ENCODE assay signal across 8 cellular contexts in genomic region chr1:205325334-205325884, GRCh38. TPM values are rescaled to one million over a fixed set of nuclear protein-coding genes. Genes with fewer than 3 reads are reported as not detected.
A peak's percentile ranks its signal among the peaks of the same experiment; 100 is the strongest.
DNase-seq lines count a peak whose midpoint lies in the region; ATAC-seq and TF ChIP-seq lines count a peak whose summit lies in the region.

No MANE protein-coding gene starts in this region.

- peaks cover 24% of the 10 kb centered on the region for H3K4me1 ChIP-seq in lower lobe of right lung

- H3K27ac ChIP-seq in lower lobe of right lung (no peak overlapping the region), substantia nigra (ENCODE audit: low read depth, low read length, poor library complexity, severe bottlenecking) (peak overlapping the region; percentile 39)

- DNase-seq in C1 segment of cervical spinal cord (lab: John Stamatoyannopoulos, UW) = peak in 12 of 14 donors; percentile 11 to 72 (median 44)
- peak; percentile 12 for DNase-seq in GOT3 (lab: John Stamatoyannopoulos, UW)
- peak; percentile 66 for DNase-seq in NCI-H345 (lab: John Stamatoyannopoulos, UW)
- peak; percentile 47 for DNase-seq in activated CD4-positive, CD25-positive, alpha-beta regulatory T cell treated with anti-CD3 and anti-CD28 coated beads, Interleukin-2, amount 50 U/mL, for 72 hours
- peak; percentile 81 for DNase-seq in ecto neural progenitor cell (ENCODE audit: low spot score)
- no peak for DNase-seq in lower lobe of right lung
- peak in 41 of 49 donors; percentile 9 to 80 (median 50) for DNase-seq in substantia nigra (lab: John Stamatoyannopoulos, UW)

- H3K9me3 ChIP-seq in lower lobe of right lung = no peaks in the 10 kb centered on the region

- peak; percentile 81 for TF ChIP-seq CTCF in lower lobe of right lung (IDR thresholded peaks at IDR 0.05)

- intact Hi-C loops in lower lobe of right lung (cut with DNase I) = loop anchor here (2.0 kb wide), 1 partner anchor 51 kb away; no protein-coding TSS in a partner anchor

- H3K4me3 ChIP-seq in lower lobe of right lung = no peak overlapping the region

- H3K27me3 ChIP-seq in lower lobe of right lung (ENCODE audit: low read depth) = no peaks in the 10 kb centered on the region

- H3K36me3 ChIP-seq in lower lobe of right lung = no peaks in the 10 kb centered on the region

- peak; percentile 51 to 64 for ATAC-seq in lower lobe of right lung
- ATAC-seq in HG02571 (IDR thresholded peaks at IDR 0.05; ENCODE audit: unreplicated experiment) = no peak

RNA-seq across cellular contexts. Expression of gene NUAK2, which starts 3.9 kb away (rescaled TPM):
- 6.8 TPM for total RNA-seq in lower lobe of right lung

RNA-seq across cellular contexts. Expression of gene KLHDC8A, which starts 31.3 kb away (rescaled TPM):
- 0.97 TPM for total RNA-seq in lower lobe of right lung
